10 cellular contexts compared by ENCODE assay signal in genomic region chr3:48738926-48739616, GRCh38. TPM values are rescaled to one million over a fixed set of nuclear protein-coding genes. Genes with fewer than 3 reads are reported as not detected.
DNase-seq lines count a peak whose midpoint lies in the region; ATAC-seq and TF ChIP-seq lines count a peak whose summit lies in the region.
"Had no signal": no experiment of that assay in that cellular context is flagged by ENCODE, and none has a peak within 500 bp of the region (broad histone marks: within the 10 kb centered on the region; RNA-seq: fewer than 3 reads in every experiment).

No MANE protein-coding gene starts in this region.

- no peak for TF ChIP-seq POLR2A in breast epithelium (IDR thresholded peaks at IDR 0.05)
- TF ChIP-seq POLR2A in prostate gland (IDR thresholded peaks at IDR 0.05), result no peak

- BruUV-seq in MCF 10A (replicated peaks; lab: Mats Ljungman, UMichigan), result no TSS peak

- peak overlapping the region in 1 of 3 donors; percentile 49 for H3K4me3 ChIP-seq in breast epithelium
- peak overlapping the region; percentile 48 for H3K4me3 ChIP-seq in left ventricle myocardium inferior
- no peak overlapping the region for H3K4me3 ChIP-seq in prostate gland

- H3K4me1 ChIP-seq in breast epithelium, result peaks cover 8 to 14% of the 10 kb centered on the region in 2 donors
- H3K4me1 ChIP-seq in left ventricle myocardium inferior, result peaks cover 59% of the 10 kb centered on the region
- H3K4me1 ChIP-seq in prostate gland (replicated peaks), result peaks cover 32% of the 10 kb centered on the region

- no peak overlapping the region for H3K27ac Mint-ChIP-seq in MCF 10A (ENCODE audit: low read depth, unreplicated experiment)
- H3K27ac Mint-ChIP-seq: effector memory CD8-positive, alpha-beta T cell had no signal

- DNase-seq in breast epithelium (ENCODE audit: low spot score in 2 of 2) (peak in 1 of 2 donors; percentile 84), MCF 10A (ENCODE audit: unreplicated experiment) (no peak), left ventricle myocardium inferior (peak; percentile 71), prostate gland (ENCODE audit: low spot score) (peak; percentile 64)
- DNase-seq in activated CD4-positive, alpha-beta T cell treated with anti-CD3 and anti-CD28 coated beads for 4 hours, result no peak
- no peak for DNase-seq in activated CD4-positive, alpha-beta T cell treated with anti-CD3 and anti-CD28 coated beads, Interleukin-2, amount 50 U/mL, for 1 hour
- DNase-seq: NCI-H1105 treated with DMSO at 0.1 percent for 48 hours had no signal

- H3K36me3 ChIP-seq in breast epithelium (no peaks in the 10 kb centered on the region), left ventricle myocardium inferior (no peaks in the 10 kb centered on the region), prostate gland (no peaks in the 10 kb centered on the region)

- ATAC-seq in HG02884 (IDR thresholded peaks at IDR 0.05; ENCODE audit: unreplicated experiment) (no peak), HG03095 (IDR thresholded peaks at IDR 0.05; ENCODE audit: unreplicated experiment) (no peak)

- H3K27me3 ChIP-seq in breast epithelium (no peaks in the 10 kb centered on the region), left ventricle myocardium inferior (ENCODE audit: low read depth) (no peaks in the 10 kb centered on the region), prostate gland (replicated peaks; ENCODE audit: insufficient read depth) (no peaks in the 10 kb centered on the region)

- POLR2A ChIA-PET in MCF 10A (lab: Yijun Ruan, JAX), result interaction anchor here (0.5 to 2.5 kb wide), 14 partner anchors 23 to 439 kb away, joined by 3 to 25 read pairs (median 5); partner anchors contain the start of genes ARIH2, CCDC51, CELSR3 and IP6K2

- CTCF ChIA-PET in MCF 10A (lab: Yijun Ruan, JAX), result interaction anchor here (0.6 to 3.3 kb wide), 41 partner anchors 8 to 746 kb away, joined by 3 to 25 read pairs (median 4); partner anchors contain the start of genes IP6K2 and NCKIPSD

- no peaks in the 10 kb centered on the region for H3K9me3 Mint-ChIP-seq in MCF 10A (ENCODE audit: unreplicated experiment)
- H3K9me3 Mint-ChIP-seq: effector memory CD8-positive, alpha-beta T cell had no signal

- peak overlapping the region; percentile 76 to 88 for H3K27ac ChIP-seq in breast epithelium
- H3K27ac ChIP-seq in left ventricle myocardium inferior (replicated peaks), result peak overlapping the region; percentile 94
- peak overlapping the region; percentile 73 to 75 for H3K27ac ChIP-seq in prostate gland

- H3K4me3 Mint-ChIP-seq in MCF 10A (ENCODE audit: unreplicated experiment), result no peak overlapping the region
- H3K4me3 Mint-ChIP-seq: effector memory CD8-positive, alpha-beta T cell had no signal

- intact Hi-C loops in breast epithelium (cut with DNase I; ENCODE audit: low total_unique reads) (no loop called here), MCF 10A (cut with micrococcal nuclease) (no loop called here), left ventricle myocardium inferior (cut with micrococcal nuclease) (no loop called here), prostate gland (cut with DNase I) (no loop called here)

- no peaks in the 10 kb centered on the region for H3K27me3 Mint-ChIP-seq in MCF 10A (ENCODE audit: insufficient read depth, unreplicated experiment)
- H3K27me3 Mint-ChIP-seq: effector memory CD8-positive, alpha-beta T cell had no signal

- TF ChIP-seq CTCF in breast epithelium (IDR thresholded peaks at IDR 0.05) (no peak), MCF 10A (IDR thresholded peaks at IDR 0.05; ENCODE audit: unreplicated experiment) (no peak), left ventricle myocardium inferior (IDR thresholded peaks at IDR 0.05; ENCODE audit: borderline replicate concordance) (no peak), prostate gland (IDR thresholded peaks at IDR 0.05) (no peak)

- H3K9me3 ChIP-seq in breast epithelium (no peaks in the 10 kb centered on the region), left ventricle myocardium inferior (replicated peaks) (no peaks in the 10 kb centered on the region), prostate gland (no peaks in the 10 kb centered on the region)

- H3K4me1 Mint-ChIP-seq in MCF 10A (ENCODE audit: insufficient read depth, unreplicated experiment), result peaks cover 5% of the 10 kb centered on the region

- 8% methylated on average over 9 of the region's 9 CpGs for WGBS in prostate gland

- peaks cover 2% of the 10 kb centered on the region for H3K36me3 Mint-ChIP-seq in MCF 10A (ENCODE audit: insufficient read depth, unreplicated experiment)

RNA-seq across cellular contexts. Expression of gene IP6K2, which starts 22.1 kb away (rescaled TPM):
- total RNA-seq in breast epithelium (100 to 1,000 TPM in 2 of 3 donors, 10 to 100 TPM in 1; 84.0 to 185 (median 126) TPM), MCF 10A (2022) (99.3 and 117 TPM in 2 replicates), left ventricle myocardium inferior (23.5 TPM), prostate gland (100 to 1,000 TPM; 112 to 165 TPM)

RNA-seq across cellular contexts. Expression of gene NCKIPSD, which starts 53.4 kb away (rescaled TPM):
- total RNA-seq in breast epithelium (10 to 100 TPM; 31.8 to 40.3 (median 36.4) TPM), MCF 10A (2022) (23.8 and 26.9 TPM in 2 replicates), left ventricle myocardium inferior (17.0 TPM), prostate gland (10 to 100 TPM; 32.9 to 83.3 TPM)

Comparison
In these comparisons a context has a peak if more than half of its experiments do, and no peak if none do; other contexts are left out.
1. DNase-seq: peak in left ventricle myocardium inferior (single experiment) and prostate gland (single experiment); none in MCF 10A (single experiment), activated CD4-positive, alpha-beta T cell treated with anti-CD3 and anti-CD28 coated beads for 4 hours (0 of 2) and activated CD4-positive, alpha-beta T cell treated with anti-CD3 and anti-CD28 coated beads, Interleukin-2, amount 50 U/mL, for 1 hour (single experiment).
2. Peak in every context shown above with its lines, with median percentiles within 50 percentile points of each other: H3K27ac ChIP-seq.